In genomic region chr3:146163584-146163983, GRCh38 we compare ENCODE assay signal across 14 cellular contexts. TPM values are rescaled to one million over a fixed set of nuclear protein-coding genes. Genes with fewer than 3 reads are reported as not detected.
A peak's percentile ranks its signal among the peaks of the same experiment; 100 is the strongest.
DNase-seq lines count a peak whose midpoint lies in the region; ATAC-seq, FAIRE-seq and TF ChIP-seq lines count a peak whose summit lies in the region.
"Had no signal": no experiment of that assay in that cellular context is flagged by ENCODE, and none has a peak within 500 bp of the region (broad histone marks: within the 10 kb centered on the region; RNA-seq: fewer than 3 reads in every experiment).

No MANE protein-coding gene starts in this region.

- intact Hi-C loops in left ventricle myocardium inferior (cut with micrococcal nuclease) = no loop called here

- H3K9me3 Mint-ChIP-seq in type B pancreatic cell (peaks cover 5% of the 10 kb centered on the region), GM23338 (no peaks in the 10 kb centered on the region)

- H3K36me3 ChIP-seq in keratinocyte (ENCODE audit: control insufficient read depth in 2 of 2, extremely low read depth in 1 of 2, insufficient read depth in 2 of 2, low read length in 2 of 2) (no peaks in the 10 kb centered on the region), GM23338 (ENCODE audit: insufficient read depth) (no peaks in the 10 kb centered on the region), left ventricle myocardium inferior (no peaks in the 10 kb centered on the region)

- in situ Hi-C loops in astrocyte of the cerebellum (cut with HindIII; ENCODE audit: low sequenced_read_pairs) = no loop called here

- H4K20me1 ChIP-seq in keratinocyte (ENCODE audit: control insufficient read depth, extremely low read depth, insufficient read depth, low read length) (no peaks in the 10 kb centered on the region), GM23338 (replicated peaks; ENCODE audit: insufficient read depth) (no peaks in the 10 kb centered on the region)

- DNase-seq in HS-5 (ENCODE audit: low read depth) (peak; percentile 98), astrocyte of the cerebellum (ENCODE audit: low read depth) (peak; percentile 89), keratinocyte (ENCODE audit: low read depth, low spot score) (peak; percentile 41), type B pancreatic cell (ENCODE audit: extremely low spot score, unreplicated experiment) (no peak), GM23338 (ENCODE audit: low spot score) (no peak), left ventricle myocardium inferior (no peak), NCI-H1092 treated with DMSO at 0.1 percent for 48 hours (lab: John Stamatoyannopoulos, UW) (no peak)
- DNase-seq: activated gamma-delta T cell, H7, NCI-H2171 had no signal

- H3F3A ChIP-seq in GM23338 (replicated peaks; ENCODE audit: low read depth) = peaks cover 6% of the 10 kb centered on the region; the same call in 1 of the 2 replicates

- no peak overlapping the region for H3K9ac ChIP-seq in keratinocyte (ENCODE audit: control insufficient read depth, extremely low read depth, insufficient read depth, low read length)

- H3K9me1 ChIP-seq in keratinocyte (ENCODE audit: control insufficient read depth, extremely low read depth, insufficient read depth, low read length) = no peaks in the 10 kb centered on the region

- peak overlapping the region; percentile 63 for H3K27ac ChIP-seq in keratinocyte (ENCODE audit: control insufficient read depth, insufficient read depth, low read length)
- H3K27ac ChIP-seq in GM23338 (ENCODE audit: low read depth) = no peak overlapping the region
- H3K27ac ChIP-seq in left ventricle myocardium inferior (replicated peaks) = no peak overlapping the region
- H3K27ac ChIP-seq: HL-60 had no signal

- H3K4me3 ChIP-seq in astrocyte of the cerebellum (ENCODE audit: low read depth, low read length) (no peak overlapping the region), keratinocyte (ENCODE audit: control insufficient read depth in 2 of 3, extremely low read depth in 1 of 3, insufficient read depth in 2 of 3, low read depth in 1 of 3, low read length in 3 of 3) (no peak overlapping the region), GM23338 (no peak overlapping the region), left ventricle myocardium inferior (no peak overlapping the region)

- peak overlapping the region; percentile 80 for H3K4me3 Mint-ChIP-seq in type B pancreatic cell
- H3K4me3 Mint-ChIP-seq in GM23338 = no peak overlapping the region
- H3K4me3 Mint-ChIP-seq: natural killer cell treated with Interleukin-12 subunit alpha and Interleukin-12 subunit beta and Interleukin-15 and Interleukin-18, amount 100 ng/mL, for 72 hours had no signal

- H3K4me1 ChIP-seq in keratinocyte (ENCODE audit: control insufficient read depth, extremely low read depth, insufficient read depth, low read length) = peaks cover 38% of the 10 kb centered on the region
- H3K4me1 ChIP-seq in GM23338 (ENCODE audit: insufficient read depth) = peaks cover 36% of the 10 kb centered on the region
- peaks cover 63% of the 10 kb centered on the region for H3K4me1 ChIP-seq in left ventricle myocardium inferior

- H3K27ac Mint-ChIP-seq in type B pancreatic cell (peak overlapping the region; percentile 23), GM23338 (no peak overlapping the region)
- H3K27ac Mint-ChIP-seq: natural killer cell treated with Interleukin-12 subunit alpha and Interleukin-12 subunit beta and Interleukin-15 and Interleukin-18, amount 100 ng/mL, for 72 hours had no signal

- TF ChIP-seq CTCF in astrocyte of the cerebellum (IDR thresholded peaks at IDR 0.05; ENCODE audit: low read depth, low read length, missing control alignments) (peak; percentile 7), keratinocyte (optimal IDR thresholded peaks at IDR 0.05 in 1 of 3, IDR thresholded peaks at IDR 0.05 in 1 of 3, conservative IDR thresholded peaks at IDR 0.05 in 1 of 3; ENCODE audit: extremely low read depth in 1 of 3, insufficient read depth in 2 of 3, low read length in 3 of 3) (peak in 2 of 3 experiments; percentile 12 to 41), type B pancreatic cell (conservative IDR thresholded peaks at IDR 0.05) (peak; percentile 42), GM23338 (conservative IDR thresholded peaks at IDR 0.05; ENCODE audit: low read depth in 2 of 2) (0 out of 4 replicates have a peak, but pooled peaks of 1 of the 2 experiments have one; percentile 7), left ventricle myocardium inferior (IDR thresholded peaks at IDR 0.05; ENCODE audit: borderline replicate concordance) (no peak)

- H3K79me2 ChIP-seq in keratinocyte (ENCODE audit: control insufficient read depth, insufficient read depth, low read length) = peaks cover 3% of the 10 kb centered on the region
- peaks cover 12% of the 10 kb centered on the region for H3K79me2 ChIP-seq in GM23338 (replicated peaks; ENCODE audit: insufficient read depth)

- peaks cover 10% of the 10 kb centered on the region for H3K27me3 Mint-ChIP-seq in type B pancreatic cell
- H3K27me3 Mint-ChIP-seq in GM23338 (ENCODE audit: insufficient read depth, low read depth, poor library complexity) = peaks cover 8% of the 10 kb centered on the region

- peaks cover 4% of the 10 kb centered on the region for H3K36me3 Mint-ChIP-seq in type B pancreatic cell
- H3K36me3 Mint-ChIP-seq in GM23338 (ENCODE audit: low read depth) = no peaks in the 10 kb centered on the region

- H2AFZ ChIP-seq in keratinocyte (ENCODE audit: control insufficient read depth, low read length) (no peak overlapping the region), GM23338 (no peak overlapping the region)

- ATAC-seq in GM23338 = no peak
- ATAC-seq in GM19463 (IDR thresholded peaks at IDR 0.05; ENCODE audit: unreplicated experiment) = no peak
- ATAC-seq: natural killer cell treated with Interleukin-12 subunit alpha and Interleukin-12 subunit beta and Interleukin-15 and Interleukin-18, amount 100 ng/mL, for 72 hours had no signal

- 0 out of 2 replicates have a peak, but pooled peaks cover 7% of the 10 kb centered on the region for H3K9me2 ChIP-seq in GM23338 (ENCODE audit: insufficient read depth)

- H3K4me2 ChIP-seq in keratinocyte (ENCODE audit: control insufficient read depth, extremely low read depth, insufficient read depth, low read depth, low read length) = peak overlapping the region; percentile 27
- no peak overlapping the region for H3K4me2 ChIP-seq in GM23338

- H3K9me3 ChIP-seq in keratinocyte (ENCODE audit: control insufficient read depth, low read depth, low read length) = no peaks in the 10 kb centered on the region
- H3K9me3 ChIP-seq in left ventricle myocardium inferior (replicated peaks) = no peaks in the 10 kb centered on the region

- peak; percentile 79 for FAIRE-seq in keratinocyte (lab: Jason Lieb, UNC)
- FAIRE-seq: GM18507 had no signal

- peaks cover 36% of the 10 kb centered on the region for H3K4me1 Mint-ChIP-seq in type B pancreatic cell (ENCODE audit: unreplicated experiment)
- H3K4me1 Mint-ChIP-seq in GM23338 = peaks cover 36% of the 10 kb centered on the region

- H3K27me3 ChIP-seq in keratinocyte (ENCODE audit: control insufficient read depth, extremely low read depth, insufficient read depth, low read length) (no peaks in the 10 kb centered on the region), GM23338 (ENCODE audit: insufficient read depth) (peaks cover 16% of the 10 kb centered on the region), left ventricle myocardium inferior (ENCODE audit: low read depth) (no peaks in the 10 kb centered on the region)

- dilution Hi-C loops in keratinocyte (cut with MboI; ENCODE audit: extremely low pct_ligation_motif_present, low sequenced_read_pairs) = no loop called here

TF ChIP-seq in GM23338, 12 proteins besides CTCF, POLR2A, EP300 and RAD21 (continues in another document):
- TF ChIP-seq STAT1 (IDR thresholded peaks at IDR 0.05; ENCODE audit: unreplicated experiment) (no peak), NANOG (IDR thresholded peaks at IDR 0.05; ENCODE audit: borderline replicate concordance) (no peak), ZNF114 (CRISPR knock-in tag; IDR thresholded peaks at IDR 0.05) (no peak), EZH2phosphoT487 (IDR thresholded peaks at IDR 0.05; ENCODE audit: unreplicated experiment) (no peak)
- TF ChIP-seq, protein P1, sequence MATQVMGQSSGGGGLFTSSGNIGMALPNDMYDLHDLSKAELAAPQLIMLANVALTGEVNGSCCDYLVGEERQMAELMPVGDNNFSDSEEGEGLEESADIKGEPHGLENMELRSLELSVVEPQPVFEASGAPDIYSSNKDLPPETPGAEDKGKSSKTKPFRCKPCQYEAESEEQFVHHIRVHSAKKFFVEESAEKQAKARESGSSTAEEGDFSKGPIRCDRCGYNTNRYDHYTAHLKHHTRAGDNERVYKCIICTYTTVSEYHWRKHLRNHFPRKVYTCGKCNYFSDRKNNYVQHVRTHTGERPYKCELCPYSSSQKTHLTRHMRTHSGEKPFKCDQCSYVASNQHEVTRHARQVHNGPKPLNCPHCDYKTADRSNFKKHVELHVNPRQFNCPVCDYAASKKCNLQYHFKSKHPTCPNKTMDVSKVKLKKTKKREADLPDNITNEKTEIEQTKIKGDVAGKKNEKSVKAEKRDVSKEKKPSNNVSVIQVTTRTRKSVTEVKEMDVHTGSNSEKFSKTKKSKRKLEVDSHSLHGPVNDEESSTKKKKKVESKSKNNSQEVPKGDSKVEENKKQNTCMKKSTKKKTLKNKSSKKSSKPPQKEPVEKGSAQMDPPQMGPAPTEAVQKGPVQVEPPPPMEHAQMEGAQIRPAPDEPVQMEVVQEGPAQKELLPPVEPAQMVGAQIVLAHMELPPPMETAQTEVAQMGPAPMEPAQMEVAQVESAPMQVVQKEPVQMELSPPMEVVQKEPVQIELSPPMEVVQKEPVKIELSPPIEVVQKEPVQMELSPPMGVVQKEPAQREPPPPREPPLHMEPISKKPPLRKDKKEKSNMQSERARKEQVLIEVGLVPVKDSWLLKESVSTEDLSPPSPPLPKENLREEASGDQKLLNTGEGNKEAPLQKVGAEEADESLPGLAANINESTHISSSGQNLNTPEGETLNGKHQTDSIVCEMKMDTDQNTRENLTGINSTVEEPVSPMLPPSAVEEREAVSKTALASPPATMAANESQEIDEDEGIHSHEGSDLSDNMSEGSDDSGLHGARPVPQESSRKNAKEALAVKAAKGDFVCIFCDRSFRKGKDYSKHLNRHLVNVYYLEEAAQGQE (IDR thresholded peaks at IDR 0.05; ENCODE audit: unreplicated experiment) = no peak

RNA-seq across cellular contexts. Expression of gene PLOD2, which starts 2.6 kb away (rescaled TPM):
- 14.3 to 30.0 TPM (median 22.3 TPM) in 3 replicates for polyA plus RNA-seq in keratinocyte
- polyA plus RNA-seq in keratinocyte (2011; ENCODE audit: low read depth) = 30.4 TPM
- 10.6 and 19.8 TPM in 2 replicates for polyA plus RNA-seq in keratinocyte (2011; cell fraction: cytosol; rRNA removed)
- 35.2 and 56.0 TPM in 2 replicates for polyA plus RNA-seq in keratinocyte (2011; cell fraction: nucleus; rRNA removed)
- 8.7 and 26.0 TPM in 2 replicates for polyA plus RNA-seq in keratinocyte (2012; ENCODE audit: low replicate concordance)
- 4.1 to 27.4 TPM (median 16.5 TPM) in 3 replicates for polyA minus RNA-seq in keratinocyte
- polyA minus RNA-seq in keratinocyte (2011; cell fraction: cytosol; rRNA and poly(A)+ RNA removed) = 19.0 TPM
- 44.4 and 89.7 TPM in 2 replicates for polyA minus RNA-seq in keratinocyte (2011; cell fraction: nucleus; rRNA and poly(A)+ RNA removed)
- total RNA-seq in type B pancreatic cell (ENCODE audit: low replicate concordance) = 24.7 and 35.0 TPM in 2 replicates
- total RNA-seq in GM23338 (2014; rRNA removed; shearing (Covaris generic)) = 30.5 and 31.7 TPM in 2 replicates
- 19.3 and 26.7 TPM in 2 replicates for polyA plus RNA-seq in GM23338 (2016; fragmentation: Nextera tagmentation; extraction: Ambion mirVana)
- total RNA-seq in left ventricle myocardium inferior = 21.1 TPM

Comparison
In these comparisons a context has a peak if more than half of its experiments do, and no peak if none do; other contexts are left out.
1. DNase-seq: peak in HS-5 (single experiment), astrocyte of the cerebellum (single experiment) and keratinocyte (single experiment); none in type B pancreatic cell (single experiment), GM23338 (single experiment), left ventricle myocardium inferior (single experiment) and NCI-H1092 treated with DMSO at 0.1 percent for 48 hours (single experiment).